10 cellular contexts compared by ENCODE assay signal in the genomic region with DNA sequence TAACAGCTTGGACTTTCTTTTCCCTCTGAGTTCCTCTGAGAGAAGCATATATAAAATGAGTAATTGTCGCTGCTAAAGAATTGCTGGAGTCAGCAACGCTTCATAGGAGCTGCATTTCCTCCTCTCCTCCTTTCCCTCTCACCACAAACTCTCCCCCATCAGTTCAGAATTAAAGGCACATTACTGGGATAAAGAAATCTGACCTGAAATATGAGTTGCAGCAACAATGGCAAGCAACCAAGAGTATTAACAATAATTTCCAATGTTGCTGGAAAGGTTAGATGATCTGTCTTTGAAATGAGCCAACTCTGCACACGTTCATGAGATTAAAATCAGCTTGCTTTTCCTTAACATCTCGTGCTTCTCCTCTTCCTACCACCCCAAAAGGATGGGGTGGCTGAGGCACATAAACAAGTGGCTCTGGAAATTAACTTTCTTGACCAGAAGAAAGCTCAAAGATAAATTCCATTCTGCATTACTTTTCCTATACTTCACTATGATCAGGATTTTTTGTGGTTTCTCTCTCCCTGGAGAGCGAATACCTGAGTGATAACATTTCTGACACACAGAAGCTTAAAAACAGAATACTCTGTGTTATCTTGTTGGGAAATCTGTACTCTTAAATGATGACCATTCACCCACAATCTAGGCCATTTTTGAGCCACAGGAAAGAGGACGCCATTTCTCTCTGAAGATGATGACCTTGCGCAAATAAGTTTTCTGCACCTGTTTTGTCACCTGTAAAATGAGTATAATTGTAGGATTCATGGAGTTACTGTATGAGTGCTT.
DNase-seq lines count a peak whose midpoint lies in the region; ATAC-seq, FAIRE-seq and TF ChIP-seq lines count a peak whose summit lies in the region.
"Had no signal": no experiment of that assay in that cellular context is flagged by ENCODE, and none has a peak within 500 bp of the region (broad histone marks: within the 10 kb centered on the region; RNA-seq: fewer than 3 reads in every experiment).

No MANE protein-coding gene starts in this region.

- no peak overlapping the region for H3K4me3 Mint-ChIP-seq in neural progenitor cell

- intact Hi-C loops in breast epithelium (cut with DNase I; ENCODE audit: low total_unique reads): no loop called here

- no peak overlapping the region for H3K18ac ChIP-seq in mesenchymal stem cell (ENCODE audit: low read depth in 1 of 2, low read length in 2 of 2)

- no peak for FAIRE-seq in GM19239 (lab: Jason Lieb, UNC)
- FAIRE-seq: TTC549 had no signal

- peaks cover 24% of the 10 kb centered on the region for H3F3A ChIP-seq in neural progenitor cell (ENCODE audit: low read depth)

- H2BK12ac ChIP-seq in mesenchymal stem cell (ENCODE audit: low read length in 2 of 2): no peak overlapping the region

- H3K79me2 ChIP-seq in neural progenitor cell (ENCODE audit: low read depth): no peaks in the 10 kb centered on the region

- no peak overlapping the region for H2AFZ ChIP-seq in mesenchymal stem cell (ENCODE audit: low read depth, low read length)
- H2AFZ ChIP-seq in neural progenitor cell (replicated peaks): no peak overlapping the region

- WGBS in mesenchymal stem cell: 52% methylated on average over 4 of the region's 7 CpGs

- peaks cover 20% of the 10 kb centered on the region for H3K36me3 Mint-ChIP-seq in neural progenitor cell

- H3K4me1 Mint-ChIP-seq in neural progenitor cell: peaks cover 31% of the 10 kb centered on the region

- H3K27ac Mint-ChIP-seq in neural progenitor cell: no peak overlapping the region

- H3K23ac ChIP-seq in mesenchymal stem cell (ENCODE audit: low read length in 2 of 2): no peak overlapping the region

- H3K4me1 ChIP-seq in breast epithelium: peaks cover 18 to 20% of the 10 kb centered on the region in 2 donors
- peaks cover 4% of the 10 kb centered on the region for H3K4me1 ChIP-seq in mesenchymal stem cell (ENCODE audit: control insufficient read depth, insufficient read depth, low read depth, low read length)
- H3K4me1 ChIP-seq in thoracic aorta (ENCODE audit: control insufficient read depth in 1 of 2, low read depth in 2 of 2): peaks cover 18 to 20% of the 10 kb centered on the region in 2 donors
- peaks cover 38% of the 10 kb centered on the region for H3K4me1 ChIP-seq in neural progenitor cell

- H3K14ac ChIP-seq in mesenchymal stem cell (ENCODE audit: low read length in 2 of 2): no peak overlapping the region

- no peaks in the 10 kb centered on the region for H4K20me1 ChIP-seq in neural progenitor cell (ENCODE audit: low read depth)

- H3K9me3 ChIP-seq in breast epithelium (no peaks in the 10 kb centered on the region), mesenchymal stem cell (ENCODE audit: control insufficient read depth, low read length) (no peaks in the 10 kb centered on the region), thoracic aorta (no peaks in the 10 kb centered on the region), neural progenitor cell (ENCODE audit: low read depth) (no peaks in the 10 kb centered on the region)

- H3K27ac ChIP-seq in breast epithelium: peak overlapping the region; percentile 71 to 85
- H3K27ac ChIP-seq in mesenchymal stem cell (ENCODE audit: low read length, poor library complexity, severe bottlenecking): peak overlapping the region; percentile 70
- peak overlapping the region in 1 of 2 donors; percentile 31 for H3K27ac ChIP-seq in thoracic aorta
- H3K27ac ChIP-seq in neural progenitor cell: no peak overlapping the region

- peaks cover 23% of the 10 kb centered on the region for H3K27me3 Mint-ChIP-seq in neural progenitor cell (ENCODE audit: insufficient read depth, low read depth)

- no peak overlapping the region for H3K4ac ChIP-seq in mesenchymal stem cell (ENCODE audit: low read depth in 1 of 2, low read length in 2 of 2)

- H3K4me3 ChIP-seq in breast epithelium (peak overlapping the region in 1 of 3 donors; percentile 16), mesenchymal stem cell (ENCODE audit: insufficient read depth in 1 of 2, low read depth in 1 of 2, low read length in 2 of 2) (peak overlapping the region in 1 of 2 experiments; percentile 35), thoracic aorta (peak overlapping the region; percentile 5), neural progenitor cell (no peak overlapping the region)

- peaks cover 17% of the 10 kb centered on the region for H3K79me1 ChIP-seq in mesenchymal stem cell (replicated peaks; ENCODE audit: low read length, poor library complexity, severe bottlenecking)

- no peak overlapping the region for H2AK5ac ChIP-seq in mesenchymal stem cell (ENCODE audit: low read length, severe bottlenecking)

- no peak overlapping the region for H2BK5ac ChIP-seq in mesenchymal stem cell (ENCODE audit: low read depth, low read length, poor library complexity, severe bottlenecking)

- TF ChIP-seq POLR2A in breast epithelium (IDR thresholded peaks at IDR 0.05) (no peak), GM18505 (IDR thresholded peaks at IDR 0.05; ENCODE audit: borderline replicate concordance, extremely low read depth, insufficient read depth, insufficient read length) (no peak)

- H4K8ac ChIP-seq in mesenchymal stem cell (ENCODE audit: low read length): no peak overlapping the region

- no peak for TF ChIP-seq CTCF in breast epithelium (IDR thresholded peaks at IDR 0.05)
- TF ChIP-seq CTCF in thoracic aorta (IDR thresholded peaks at IDR 0.05): no peak
- no peak for TF ChIP-seq CTCF in neural progenitor cell (IDR thresholded peaks at IDR 0.05)

- H2BK15ac ChIP-seq in mesenchymal stem cell (ENCODE audit: low read depth, poor library complexity, severe bottlenecking): no peak overlapping the region

- peak; percentile 62 for DNase-seq in HT1080 (ENCODE audit: low read depth)
- no peak for DNase-seq in breast epithelium (ENCODE audit: low spot score in 2 of 2)
- DNase-seq in mesenchymal stem cell: peak; percentile 48
- DNase-seq in thoracic aorta (ENCODE audit: low spot score): no peak
- DNase-seq in RPMI8226: no peak
- no peak for DNase-seq in GM19239 (ENCODE audit: insufficient read length, low spot score)
- no peak for DNase-seq in neural progenitor cell (ENCODE audit: low spot score)
- DNase-seq: NCI-H1436 treated with DMSO at 0.1 percent for 48 hours had no signal

- ATAC-seq in thoracic aorta (ENCODE audit: insufficient number of reproducible peaks, low FRiP score, low read depth): no peak
- ATAC-seq in GM18505 (IDR thresholded peaks at IDR 0.05; ENCODE audit: unreplicated experiment): no peak

- H3K27me3 ChIP-seq in breast epithelium (no peaks in the 10 kb centered on the region), mesenchymal stem cell (ENCODE audit: control insufficient read depth in 1 of 2, insufficient read depth in 1 of 2, low read length in 2 of 2) (no peaks in the 10 kb centered on the region), thoracic aorta (replicated peaks; ENCODE audit: insufficient read depth) (no peaks in the 10 kb centered on the region), neural progenitor cell (no peaks in the 10 kb centered on the region)

- H3K4me2 ChIP-seq in mesenchymal stem cell (ENCODE audit: low read length, poor library complexity, severe bottlenecking) (peak overlapping the region; percentile 30), neural progenitor cell (no peak overlapping the region)

- no peaks in the 10 kb centered on the region for H3K36me3 ChIP-seq in breast epithelium
- H3K36me3 ChIP-seq in mesenchymal stem cell (ENCODE audit: control insufficient read depth in 1 of 2, insufficient read depth in 2 of 2, low read depth in 1 of 2, low read length in 2 of 2): peaks cover 0 to 84% of the 10 kb centered on the region in 2 experiments
- no peaks in the 10 kb centered on the region for H3K36me3 ChIP-seq in thoracic aorta
- no peaks in the 10 kb centered on the region for H3K36me3 ChIP-seq in neural progenitor cell

- no peak overlapping the region for H4K91ac ChIP-seq in mesenchymal stem cell (ENCODE audit: low read length)

- H3K9ac ChIP-seq in mesenchymal stem cell (ENCODE audit: low read length) (peak overlapping the region; percentile 76), neural progenitor cell (no peak overlapping the region)

- H2BK120ac ChIP-seq in mesenchymal stem cell (ENCODE audit: low read depth, low read length): no peak overlapping the region

- peaks cover 6% of the 10 kb centered on the region for H3K9me3 Mint-ChIP-seq in neural progenitor cell

Comparison
In these comparisons a context has a peak if more than half of its experiments do, and no peak if none do; other contexts are left out.
1. DNase-seq: peak in HT1080 (single experiment) and mesenchymal stem cell (single experiment); none in breast epithelium (0 of 2), thoracic aorta (single experiment), RPMI8226 (single experiment), GM19239 (single experiment) and neural progenitor cell (single experiment).